Comparison of ENCODE assay signal across 11 cellular contexts in the genomic region with DNA sequence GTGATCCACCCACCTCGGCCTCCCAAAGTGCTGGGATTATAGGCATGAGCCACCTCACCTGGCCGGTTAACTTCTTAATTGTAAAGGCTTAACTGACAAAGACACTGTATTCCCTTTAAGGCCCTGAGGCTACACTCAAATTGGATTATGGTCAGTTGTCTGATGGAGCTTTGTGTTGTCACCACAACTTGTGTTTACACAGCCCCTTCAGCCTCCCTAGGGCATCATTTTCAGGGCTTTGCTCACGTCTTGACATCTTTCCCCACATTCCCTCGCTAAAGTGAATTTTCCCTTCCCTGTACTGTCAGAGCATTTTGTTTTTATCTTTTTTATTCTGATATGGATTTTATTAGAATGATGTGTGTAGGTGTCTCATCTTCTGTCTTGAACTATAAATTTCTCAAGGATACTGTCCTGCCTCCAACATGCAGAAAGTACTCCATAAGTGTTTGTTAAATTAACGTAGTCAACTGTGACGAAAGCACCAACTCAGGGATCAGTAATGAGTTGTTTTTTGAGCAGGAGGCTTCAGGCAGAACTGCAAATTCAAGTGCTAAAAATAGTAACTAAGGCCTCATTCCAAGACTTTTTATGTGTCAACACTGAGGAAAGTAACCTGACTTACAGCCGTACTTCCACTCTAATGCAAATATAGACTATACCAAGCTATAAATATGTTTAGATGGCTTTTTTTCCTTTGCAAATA.
DNase-seq lines count a peak whose midpoint lies in the region; ATAC-seq and TF ChIP-seq lines count a peak whose summit lies in the region.
"Had no signal": no experiment of that assay in that cellular context is flagged by ENCODE, and none has a peak within 500 bp of the region (broad histone marks: within the 10 kb centered on the region; RNA-seq: fewer than 3 reads in every experiment).

No MANE protein-coding gene starts in this region.

- peaks cover 15% of the 10 kb centered on the region for H3K79me1 ChIP-seq in mesenchymal stem cell (replicated peaks; ENCODE audit: low read length, poor library complexity, severe bottlenecking)

- no peak overlapping the region for H2AFZ ChIP-seq in mesenchymal stem cell (ENCODE audit: low read depth, low read length)

- no peak overlapping the region for H3K4ac ChIP-seq in mesenchymal stem cell (ENCODE audit: low read depth in 1 of 2, low read length in 2 of 2)

- H3K36me3 ChIP-seq in mesenchymal stem cell (ENCODE audit: control insufficient read depth in 1 of 2, insufficient read depth in 2 of 2, low read depth in 1 of 2, low read length in 2 of 2) (peaks cover 12 to 61% of the 10 kb centered on the region in 2 experiments), aorta (ENCODE audit: control insufficient read depth in 1 of 2, insufficient read depth in 2 of 2, low read length in 1 of 2) (peaks cover 4 to 5% of the 10 kb centered on the region in 2 donors)

- DNase-seq in NCI-H748 (lab: John Stamatoyannopoulos, UW; ENCODE audit: unreplicated experiment) (peak; percentile 19), NCI-H748 treated with DMSO at 0.1 percent for 48 hours (lab: John Stamatoyannopoulos, UW) (no peak), chondrocyte (ENCODE audit: low spot score) (no peak), mesenchymal stem cell (peak; percentile 82), aorta (no peak), HUDEP-2 (lab: John Stamatoyannopoulos, UW; ENCODE audit: unreplicated experiment in 76 of 76) (no peak), activated gamma-delta T cell treated with Interleukin-2 at 50 U/mL for 16 hours (no peak)
- DNase-seq: activated CD4-positive, alpha-beta T cell treated with anti-CD3 and anti-CD28 coated beads, Interleukin-2, amount 50 U/mL, for 1 hour; stimulated activated CD4-positive, alpha-beta T cell treated with anti-CD3 and anti-CD28 coated beads, Interleukin-2, amount 100 ng/mL, for 48 hours had no signal

- no peak overlapping the region for H2BK15ac ChIP-seq in mesenchymal stem cell (ENCODE audit: low read depth, poor library complexity, severe bottlenecking)

- H2BK12ac ChIP-seq in mesenchymal stem cell (ENCODE audit: low read length in 2 of 2), result no peak overlapping the region

- H3K4me3 ChIP-seq in mesenchymal stem cell (ENCODE audit: insufficient read depth in 1 of 2, low read depth in 1 of 2, low read length in 2 of 2) (no peak overlapping the region), aorta (ENCODE audit: low read length in 2 of 2) (no peak overlapping the region)

- no peak overlapping the region for H2BK120ac ChIP-seq in mesenchymal stem cell (ENCODE audit: low read depth, low read length)

- no peak overlapping the region for H3K23ac ChIP-seq in mesenchymal stem cell (ENCODE audit: low read length in 2 of 2)

- H3K27me3 Mint-ChIP-seq in chondrocyte (ENCODE audit: low read depth), result no peaks in the 10 kb centered on the region
- H3K27me3 Mint-ChIP-seq in activated T-helper 17 cell treated with anti-CD3 and anti-CD28 coated beads, Interleukin-2, amount 50 U/mL, for 72 hours, result no peaks in the 10 kb centered on the region
- H3K27me3 Mint-ChIP-seq: memory B cell had no signal

- peak overlapping the region; percentile 84 for H3K27ac Mint-ChIP-seq in chondrocyte (ENCODE audit: unreplicated experiment)
- H3K27ac Mint-ChIP-seq in activated T-helper 17 cell treated with anti-CD3 and anti-CD28 coated beads, Interleukin-2, amount 50 U/mL, for 72 hours, result no peak overlapping the region
- H3K27ac Mint-ChIP-seq: memory B cell had no signal

- H3K9me3 ChIP-seq in mesenchymal stem cell (ENCODE audit: control insufficient read depth, low read length) (no peaks in the 10 kb centered on the region), aorta (ENCODE audit: control insufficient read depth, low read length) (no peaks in the 10 kb centered on the region)

- no peak for TF ChIP-seq CTCF in chondrocyte (IDR thresholded peaks at IDR 0.05)

- peaks cover 20% of the 10 kb centered on the region for H3K36me3 Mint-ChIP-seq in chondrocyte (ENCODE audit: low read depth)
- H3K36me3 Mint-ChIP-seq in activated T-helper 17 cell treated with anti-CD3 and anti-CD28 coated beads, Interleukin-2, amount 50 U/mL, for 72 hours (ENCODE audit: low read depth), result no peaks in the 10 kb centered on the region

- H3K9me3 Mint-ChIP-seq in chondrocyte (ENCODE audit: low read depth), result no peaks in the 10 kb centered on the region
- no peaks in the 10 kb centered on the region for H3K9me3 Mint-ChIP-seq in activated T-helper 17 cell treated with anti-CD3 and anti-CD28 coated beads, Interleukin-2, amount 50 U/mL, for 72 hours
- H3K9me3 Mint-ChIP-seq: memory B cell had no signal

- no peak overlapping the region for H3K4me3 Mint-ChIP-seq in chondrocyte (ENCODE audit: unreplicated experiment)
- no peak overlapping the region for H3K4me3 Mint-ChIP-seq in activated T-helper 17 cell treated with anti-CD3 and anti-CD28 coated beads, Interleukin-2, amount 50 U/mL, for 72 hours
- H3K4me3 Mint-ChIP-seq: memory B cell had no signal

- H3K9ac ChIP-seq in mesenchymal stem cell (ENCODE audit: low read length), result peak overlapping the region; percentile 78

- H3K14ac ChIP-seq in mesenchymal stem cell (ENCODE audit: low read length in 2 of 2), result peak overlapping the region in 1 of 2 experiments; percentile 44

- no peaks in the 10 kb centered on the region for H3K27me3 ChIP-seq in mesenchymal stem cell (ENCODE audit: control insufficient read depth in 1 of 2, insufficient read depth in 1 of 2, low read length in 2 of 2)
- no peaks in the 10 kb centered on the region for H3K27me3 ChIP-seq in aorta (ENCODE audit: control insufficient read depth in 1 of 2, insufficient read depth in 2 of 2, low read length in 1 of 2)

- H4K8ac ChIP-seq in mesenchymal stem cell (ENCODE audit: low read length), result no peak overlapping the region

- WGBS in mesenchymal stem cell, result 37% methylated on average over 4 of the region's 7 CpGs
- WGBS in aorta, 2 donors, result 27 to 30% methylated on average over 7 of the region's 7 CpGs

- H4K91ac ChIP-seq in mesenchymal stem cell (ENCODE audit: low read length), result no peak overlapping the region

- no peak overlapping the region for H2BK5ac ChIP-seq in mesenchymal stem cell (ENCODE audit: low read depth, low read length, poor library complexity, severe bottlenecking)

- intact Hi-C loops in aorta (cut with DNase I), result no loop called here

- H3K18ac ChIP-seq in mesenchymal stem cell (ENCODE audit: low read depth in 1 of 2, low read length in 2 of 2), result peak overlapping the region in 1 of 2 experiments; percentile 46

- H3K4me1 Mint-ChIP-seq in chondrocyte (ENCODE audit: low read depth), result peaks cover 28% of the 10 kb centered on the region
- no peaks in the 10 kb centered on the region for H3K4me1 Mint-ChIP-seq in activated T-helper 17 cell treated with anti-CD3 and anti-CD28 coated beads, Interleukin-2, amount 50 U/mL, for 72 hours

- peak; percentile 48 for ATAC-seq in aorta (ENCODE audit: low FRiP score)
- no peak for ATAC-seq in activated T-helper 17 cell treated with anti-CD3 and anti-CD28 coated beads, Interleukin-2, amount 50 U/mL, for 72 hours (replicated peaks)

- peaks cover 5% of the 10 kb centered on the region for H3K4me1 ChIP-seq in mesenchymal stem cell (ENCODE audit: control insufficient read depth, insufficient read depth, low read depth, low read length)
- peaks cover 0 to 2% of the 10 kb centered on the region in 2 donors for H3K4me1 ChIP-seq in aorta (ENCODE audit: control insufficient read depth in 1 of 2, insufficient read depth in 2 of 2, low read length in 2 of 2)

- no peak overlapping the region for H3K4me2 ChIP-seq in mesenchymal stem cell (ENCODE audit: low read length, poor library complexity, severe bottlenecking)

- H3K27ac ChIP-seq in mesenchymal stem cell (ENCODE audit: low read length, poor library complexity, severe bottlenecking), result no peak overlapping the region
- peak overlapping the region; percentile 39 to 82 for H3K27ac ChIP-seq in aorta (ENCODE audit: low read depth in 1 of 2, low read length in 2 of 2)

- H2AK5ac ChIP-seq in mesenchymal stem cell (ENCODE audit: low read length, severe bottlenecking), result no peak overlapping the region

Comparison
In these comparisons a context has a peak if more than half of its experiments do, and no peak if none do; other contexts are left out.
1. DNase-seq: peak in NCI-H748 (single experiment) and mesenchymal stem cell (single experiment); none in NCI-H748 treated with DMSO at 0.1 percent for 48 hours (single experiment), chondrocyte (single experiment), aorta (0 of 2), HUDEP-2 (0 of 76) and activated gamma-delta T cell treated with Interleukin-2 at 50 U/mL for 16 hours (single experiment).